ENCODE assay signal across 1 cellular context in genomic region chr17:42997984-42998938, GRCh38.
A peak's percentile ranks its signal among the peaks of the same experiment; 100 is the strongest.
TF ChIP-seq lines count a peak whose summit lies in the region.

Gene RPL27, plus strand, starts transcription at chr17:42998419. Its CDS starts 332 bp downstream, at chr17:42998751.

TF ChIP-seq in GM12878, 131 proteins besides CTCF, POLR2A, EP300 and RAD21 (continued from another document and continues in another):
- TF ChIP-seq CEBPZ (IDR thresholded peaks at IDR 0.05; ENCODE audit: low read depth, low read length) (0 out of 2 replicates have a peak, but pooled peaks have one; percentile 6), NR2F1 (conservative IDR thresholded peaks at IDR 0.05) (peak; percentile 97), KLF5 (IDR thresholded peaks at IDR 0.05; ENCODE audit: partially characterized antibody) (peak; percentile 91), IKZF1 (conservative IDR thresholded peaks at IDR 0.05) (peak; percentile 93), SRF (IDR thresholded peaks at IDR 0.05; ENCODE audit: low read depth in 2 of 2, low read length in 2 of 2) (peak; percentile 35 to 59; a peak in 1 of 4 replicates), PML (IDR thresholded peaks at IDR 0.05; ENCODE audit: low read length) (peak; percentile 98), SMARCA5 (IDR thresholded peaks at IDR 0.05) (peak; percentile 55; the same call in 1 of the 2 replicates), RBBP5 (conservative IDR thresholded peaks at IDR 0.05) (peak; percentile 97; the same call in 1 of the 2 replicates), ESRRA (IDR thresholded peaks at IDR 0.05; ENCODE audit: low read length) (no peak), KAT2A (conservative IDR thresholded peaks at IDR 0.05; ENCODE audit: control insufficient read depth, low read depth, low read length) (no peak; the same call in 1 of the 2 replicates), SIX5 (IDR thresholded peaks at IDR 0.05; ENCODE audit: low read depth, low read length, severe bottlenecking) (peak; percentile 73), MTA3 (IDR thresholded peaks at IDR 0.05; ENCODE audit: borderline replicate concordance, low read length) (peak; percentile 71; the same call in 1 of the 2 replicates), MLLT1 (IDR thresholded peaks at IDR 0.05) (peak; percentile 92), ZBED1 (IDR thresholded peaks at IDR 0.05; ENCODE audit: borderline replicate concordance) (peak; percentile 46), BCL3 (IDR thresholded peaks at IDR 0.05; ENCODE audit: borderline replicate concordance, insufficient read depth, low read depth, low read length, poor library complexity, severe bottlenecking) (peak; percentile 31), FOXM1 (IDR thresholded peaks at IDR 0.05; ENCODE audit: low read depth, low read length) (peak; percentile 63; the same call in 1 of the 2 replicates), SMAD1 (IDR thresholded peaks at IDR 0.05; ENCODE audit: low read depth, partially characterized antibody) (peak; percentile 70), E2F8 (IDR thresholded peaks at IDR 0.05; ENCODE audit: low read depth, partially characterized antibody) (peak; percentile 94), NR2C1 (IDR thresholded peaks at IDR 0.05) (peak; percentile 99), FOXK2 (IDR thresholded peaks at IDR 0.05) (peak; percentile 85), SREBF2 (IDR thresholded peaks at IDR 0.05; ENCODE audit: low read length) (no peak; the same call in 1 of the 2 replicates), EED (IDR thresholded peaks at IDR 0.05; ENCODE audit: low read depth) (peak; percentile 57; the same call in 1 of the 2 replicates), ASH2L (IDR thresholded peaks at IDR 0.05; ENCODE audit: borderline replicate concordance, low read depth) (0 out of 2 replicates have a peak, but pooled peaks have one; percentile 75), TCF3 (IDR thresholded peaks at IDR 0.05; ENCODE audit: borderline replicate concordance, insufficient read depth, low read depth, low read length) (no peak), USF2 (IDR thresholded peaks at IDR 0.05; ENCODE audit: borderline replicate concordance, low read depth, low read length) (peak; percentile 32; the same call in 1 of the 2 replicates), ETV6 (conservative IDR thresholded peaks at IDR 0.05 in 1 of 2, IDR thresholded peaks at IDR 0.05 in 1 of 2; ENCODE audit: borderline replicate concordance in 1 of 2, low read depth in 1 of 2) (peak in 1 of 2 experiments; percentile 67; a peak in 1 of 4 replicates), ZNF217 (IDR thresholded peaks at IDR 0.05) (no peak), TBL1XR1 (IDR thresholded peaks at IDR 0.05; ENCODE audit: low read depth, low read length) (peak; percentile 83; the same call in 1 of the 2 replicates), ZNF207 (IDR thresholded peaks at IDR 0.05; ENCODE audit: borderline replicate concordance) (peak; percentile 95; the same call in 1 of the 2 replicates), HDGF (IDR thresholded peaks at IDR 0.05) (peak; percentile 61; the same call in 1 of the 2 replicates), NFIC (IDR thresholded peaks at IDR 0.05; ENCODE audit: low read depth, low read length) (peak; percentile 42; the same call in 1 of the 2 replicates), MYC (IDR thresholded peaks at IDR 0.05; ENCODE audit: insufficient read depth, insufficient read length, insufficient replicate concordance, low read length, severe bottlenecking) (peak; percentile 94), ZBTB33 (IDR thresholded peaks at IDR 0.05) (no peak), ATF2 (IDR thresholded peaks at IDR 0.05; ENCODE audit: low read length) (peak; percentile 79), POLR2AphosphoS2 (IDR thresholded peaks at IDR 0.05; ENCODE audit: low read depth, low read length) (peak; percentile 94), KDM1A (IDR thresholded peaks at IDR 0.05; ENCODE audit: borderline replicate concordance) (no peak), CBX3 (IDR thresholded peaks at IDR 0.05; ENCODE audit: borderline replicate concordance, low read depth) (no peak), HSF1 (IDR thresholded peaks at IDR 0.05; ENCODE audit: low read depth, low read length) (peak; percentile 81; the same call in 1 of the 2 replicates), CHD2 (IDR thresholded peaks at IDR 0.05; ENCODE audit: borderline replicate concordance, low read depth, low read length) (peak; percentile 91), ATF3 (IDR thresholded peaks at IDR 0.05; ENCODE audit: borderline replicate concordance, extremely low read depth, low read depth, low read length) (peak; percentile 72; the same call in 1 of the 2 replicates), IRF3 (IDR thresholded peaks at IDR 0.05) (peak; percentile 19; the same call in 1 of the 2 replicates), MYB (IDR thresholded peaks at IDR 0.05; ENCODE audit: borderline replicate concordance, low read depth, low read length) (0 out of 2 replicates have a peak, but pooled peaks have one; percentile 32)
